23 cellular contexts compared by ENCODE assay signal in genomic region chr14:41663478-41663845, GRCh38.
DNase-seq lines count a peak whose midpoint lies in the region; ATAC-seq, FAIRE-seq and TF ChIP-seq lines count a peak whose summit lies in the region.
"Had no signal": no experiment of that assay in that cellular context is flagged by ENCODE, and none has a peak within 500 bp of the region (broad histone marks: within the 10 kb centered on the region; RNA-seq: fewer than 3 reads in every experiment).

No MANE protein-coding gene starts in this region.

- TF ChIP-seq CTCF in fibroblast of mammary gland (conservative IDR thresholded peaks at IDR 0.05; ENCODE audit: control insufficient read depth, insufficient read depth, low read depth, low read length), result no peak

- no peak overlapping the region for H3K4me3 ChIP-seq in fibroblast of mammary gland (ENCODE audit: control insufficient read depth, low read depth, low read length)
- H3K4me3 ChIP-seq: lower lobe of right lung, spleen, thyroid gland had no signal

- FAIRE-seq in HTR-8/SVneo (lab: Jason Lieb, UNC), result no peak

- DNase-seq in HPDE6-E6E7 (ENCODE audit: extremely low spot score), result peak; percentile 2
- peak; percentile 6 for DNase-seq in RKO (ENCODE audit: low spot score)
- DNase-seq in fibroblast of mammary gland (ENCODE audit: low read depth), result peak; percentile 33
- peak; percentile 53 for DNase-seq in non-pigmented ciliary epithelial cell (ENCODE audit: low read depth)
- DNase-seq in HTR-8/SVneo (ENCODE audit: insufficient read length, low spot score), result no peak
- no peak for DNase-seq in HK-2 (ENCODE audit: unreplicated experiment)
- DNase-seq: activated CD4-positive, alpha-beta memory T cell treated with anti-CD3 and anti-CD28 coated beads, Interleukin-2, amount 10 ng/mL, durations not matched to agents 7 days and 5 days; activated CD4-positive, CD25-positive, alpha-beta regulatory T cell; activated effector memory CD4-positive, alpha-beta T cell treated with Interleukin-2 at 50 U/mL for 16 hours; CD4-positive, alpha-beta T cell; GDM1; hippocampal formation; lower lobe of right lung; NCI-H1417; nucleus accumbens; spleen; stimulated activated CD4-positive, alpha-beta T cell treated with anti-CD3 and anti-CD28 coated beads, Interleukin-4, amount 100 ng/mL, for 4 hours; stimulated activated naive CD8-positive, alpha-beta T cell treated with anti-CD3 and anti-CD28 coated beads, Interleukin-15, Interleukin-2, amounts not matched to agents 100 U/mL and 50 U/mL, for 24 hours; T-helper 9 cell; thyroid gland had no signal

- ATAC-seq in GM19395 (IDR thresholded peaks at IDR 0.05; ENCODE audit: unreplicated experiment) (no peak), HG03139 (IDR thresholded peaks at IDR 0.05; ENCODE audit: unreplicated experiment) (no peak)
- ATAC-seq: HCT116; lower lobe of right lung; stimulated activated naive CD8-positive, alpha-beta T cell treated with anti-CD3 and anti-CD28 coated beads, Interleukin-15, Interleukin-2, amounts not matched to agents 100 U/mL and 50 U/mL, for 24 hours had no signal

Comparison
In these comparisons a context has a peak if more than half of its experiments do, and no peak if none do; other contexts are left out.
1. DNase-seq: peak in HPDE6-E6E7 (single experiment), RKO (single experiment), fibroblast of mammary gland (single experiment) and non-pigmented ciliary epithelial cell (single experiment); none in HTR-8/SVneo (single experiment) and HK-2 (single experiment).